In genomic region chr12:20508962-20509361, GRCh38 we compare ENCODE assay signal across 28 cellular contexts.
"Had no signal": no experiment of that assay in that cellular context is flagged by ENCODE, and none has a peak within 500 bp of the region (broad histone marks: within the 10 kb centered on the region; RNA-seq: fewer than 3 reads in every experiment).

No MANE protein-coding gene starts in this region.

- H3K9me3 ChIP-seq: gastroesophageal sphincter, mucosa of descending colon, thoracic aorta had no signal

- ATAC-seq: activated CD8-positive, alpha-beta T cell treated with anti-CD3 and anti-CD28 coated beads for 36 hours; activated T-cell treated with anti-CD3 and anti-CD28 coated beads, Interleukin-2, amount 50 U/mL, for 4 hours; activated T-helper 17 cell treated with anti-CD3 and anti-CD28 coated beads, Interleukin-2, amount 50 U/mL, for 72 hours; effector memory CD8-positive, alpha-beta T cell; gastroesophageal sphincter; left lobe of liver; mucosa of descending colon; natural killer cell treated with Interleukin-12 subunit alpha and Interleukin-12 subunit beta and Interleukin-15 and Interleukin-18, amount 100 ng/mL, for 72 hours; sciatic nerve; stimulated activated naive CD8-positive, alpha-beta T cell treated with anti-CD3 and anti-CD28 coated beads, Interleukin-15, Interleukin-2, amounts not matched to agents 100 U/mL and 50 U/mL, for 24 hours had no signal

- H3K27ac ChIP-seq: brain microvascular endothelial cell, gastroesophageal sphincter, skin epidermis had no signal

- H3K4me3 ChIP-seq: gastroesophageal sphincter, mucosa of descending colon, skin epidermis, thoracic aorta had no signal

- FAIRE-seq: astrocyte, kidney, urothelium cell line had no signal

- H3K27me3 ChIP-seq: brain microvascular endothelial cell, gastroesophageal sphincter had no signal

- H3K36me3 ChIP-seq: brain microvascular endothelial cell, gastroesophageal sphincter, thoracic aorta had no signal

- DNase-seq: activated B cell treated with CpG ODN at 0.5 μM for 24 hours; activated CD4-positive, alpha-beta T cell treated with anti-CD3 and anti-CD28 coated beads, Interleukin-2, amount 50 U/mL, for 1 hour; activated CD8-positive, alpha-beta T cell treated with anti-CD3 and anti-CD28 coated beads for 36 hours; activated gamma-delta T cell treated with Interleukin-2 at 50 U/mL for 16 hours; activated naive CD4-positive, alpha-beta T cell treated with anti-CD3 and anti-CD28 coated beads, Interleukin-2, amount 50 U/mL, for 16 hours; activated T-cell treated with anti-CD3 and anti-CD28 coated beads, Interleukin-2, amount 50 U/mL, for 4 hours; amniotic stem cell; caudate nucleus; cortex of kidney; effector memory CD8-positive, alpha-beta T cell; erythroblast; hypothalamus; immature natural killer cell; kidney; mucosa of descending colon; stimulated activated CD4-positive, alpha-beta T cell treated with anti-CD3 and anti-CD28 coated beads, Interleukin-12 subunit alpha, Interleukin-12 subunit beta, amount 100 ng/mL, for 4 hours; stimulated activated CD4-positive, alpha-beta T cell treated with anti-CD3 and anti-CD28 coated beads, Interleukin-4, amount 100 ng/mL, for 1 hour; stimulated activated naive CD8-positive, alpha-beta T cell treated with anti-CD3 and anti-CD28 coated beads, Interleukin-15, Interleukin-2, amounts not matched to agents 100 U/mL and 50 U/mL, for 24 hours had no signal
